Comparison of ENCODE assay signal across 26 cellular contexts in the genomic region with DNA sequence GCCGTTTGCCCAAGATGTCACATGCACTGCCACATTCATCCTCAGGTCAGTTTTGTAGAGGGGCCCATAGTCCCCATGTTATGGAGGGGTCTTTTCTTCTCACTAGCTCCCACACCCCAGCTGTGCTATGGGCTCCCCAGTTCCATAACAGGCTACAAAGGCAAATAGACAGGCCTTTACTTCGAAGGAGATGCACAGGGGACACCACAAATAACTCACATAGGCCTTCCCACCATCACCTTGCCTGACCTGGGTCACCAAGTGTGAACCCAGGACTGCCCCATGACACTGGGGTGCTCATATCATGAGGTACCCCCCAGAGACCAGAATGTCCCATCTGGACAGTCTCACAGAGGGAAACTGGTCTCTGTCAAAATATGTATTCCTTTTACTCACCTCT. TPM values are rescaled to one million over a fixed set of nuclear protein-coding genes. Genes with fewer than 3 reads are reported as not detected.
DNase-seq lines count a peak whose midpoint lies in the region; ATAC-seq, FAIRE-seq and TF ChIP-seq lines count a peak whose summit lies in the region.
"Had no signal": no experiment of that assay in that cellular context is flagged by ENCODE, and none has a peak within 500 bp of the region (broad histone marks: within the 10 kb centered on the region; RNA-seq: fewer than 3 reads in every experiment).

No MANE protein-coding gene starts in this region.

- H3K9me3 ChIP-seq in IMR-90 (ENCODE audit: control insufficient read depth, insufficient read depth, low read length) = no peaks in the 10 kb centered on the region
- H3K9me3 ChIP-seq in mammary epithelial cell (replicated peaks; ENCODE audit: insufficient read depth, low read length) = no peaks in the 10 kb centered on the region
- H3K9me3 ChIP-seq: prostate gland, vagina had no signal

- peaks cover 9% of the 10 kb centered on the region; the same call in 1 of the 2 replicates for H3K9me1 ChIP-seq in IMR-90 (ENCODE audit: insufficient read depth, low read length)

- no peak for TF ChIP-seq CTCF in IMR-90 (conservative IDR thresholded peaks at IDR 0.05; ENCODE audit: low read depth, low read length)
- TF ChIP-seq CTCF in mammary epithelial cell (conservative IDR thresholded peaks at IDR 0.05 in 1 of 2, IDR thresholded peaks at IDR 0.05 in 1 of 2; ENCODE audit: extremely low read depth in 1 of 2, insufficient read depth in 1 of 2, low read depth in 1 of 2, low read length in 2 of 2) = no peak

- no peak for ATAC-seq in IMR-90 (ENCODE audit: low read depth)
- no peak for ATAC-seq in stimulated activated memory B cell treated with anti-CD40 and anti-IgM and Interleukin-4, amounts not matched to agents 10 μg/mL and 1 μg/mL and 100 μg/mL, for 72 hours

- dilution Hi-C loops in IMR-90 (cut with HindIII; ENCODE audit: low sequenced_read_pairs, unreplicated experiment) (no loop called here), mammary epithelial cell (cut with HindIII; ENCODE audit: low sequenced_read_pairs) (loop anchor here (5.0 kb wide), 1 partner anchor 55 kb away; no protein-coding TSS in a partner anchor)

- FAIRE-seq in RCC 7860 (lab: Jason Lieb, UNC) = no peak
- FAIRE-seq: colon, GM12892, islet of Langerhans, small intestine had no signal

- DNase-seq in IMR-90 = no peak
- no peak for DNase-seq in mammary epithelial cell
- no peak for DNase-seq in mesendoderm
- no peak for DNase-seq in NCI-H1930 (lab: John Stamatoyannopoulos, UW)
- DNase-seq in NCI-H524 (lab: John Stamatoyannopoulos, UW) = no peak
- no peak for DNase-seq in RCC 7860 (ENCODE audit: low spot score)
- no peak for DNase-seq in activated CD8-positive, alpha-beta memory T cell treated with anti-CD3 and anti-CD28 coated beads, Interleukin-2, amount 50 U/mL, for 4 hours
- DNase-seq: activated CD4-positive, alpha-beta T cell treated with anti-CD3 and anti-CD28 coated beads, Interleukin-2, amount 50 U/mL, for 48 hours; activated effector memory CD4-positive, alpha-beta T cell treated with anti-CD3 and anti-CD28 coated beads, Interleukin-2, amount 50 U/mL, for 16 hours; endodermal cell; H9; left ventricle myocardium superior; NCI-H1092 treated with DMSO at 0.1 percent for 48 hours; NCI-H2029 treated with DMSO at 0.1 percent for 48 hours; NCI-H446; SHP77; stimulated activated CD4-positive, alpha-beta T cell treated with anti-CD3 and anti-CD28 coated beads, Interleukin-2, amount 100 ng/mL, for 24 hours had no signal

- no peak overlapping the region for H3K23ac ChIP-seq in IMR-90 (ENCODE audit: low read depth, low read length)
- no peak overlapping the region for H3K23ac ChIP-seq in mesendoderm (ENCODE audit: low read length)

- H3K4me1 ChIP-seq in IMR-90 (ENCODE audit: control insufficient read depth, insufficient read depth, low read length) = peaks cover 3% of the 10 kb centered on the region
- peaks cover 38% of the 10 kb centered on the region for H3K4me1 ChIP-seq in mammary epithelial cell (ENCODE audit: insufficient read depth, low read length)
- H3K4me1 ChIP-seq in mesendoderm (ENCODE audit: control insufficient read depth, low read depth, low read length) = peaks cover 8% of the 10 kb centered on the region
- H3K4me1 ChIP-seq: prostate gland had no signal

- H2AK5ac ChIP-seq in IMR-90 (ENCODE audit: low read depth, low read length) (no peak overlapping the region; the same call in 1 of the 2 replicates), mesendoderm (ENCODE audit: low read length) (no peak overlapping the region)

- H2BK120ac ChIP-seq in IMR-90 (ENCODE audit: low read depth, low read length) (no peak overlapping the region), mesendoderm (ENCODE audit: low read depth, low read length) (no peak overlapping the region)

- H3K27ac Mint-ChIP-seq in stimulated activated memory B cell treated with anti-CD40 and anti-IgM and Interleukin-4, amounts not matched to agents 10 μg/mL and 1 μg/mL and 100 μg/mL, for 72 hours = peak overlapping the region; percentile 56
- H3K27ac Mint-ChIP-seq: H9 had no signal

- H2AFZ ChIP-seq in IMR-90 (replicated peaks; ENCODE audit: low read length, poor library complexity) (peak overlapping the region; percentile 39), mammary epithelial cell (ENCODE audit: low read depth, low read length) (peak overlapping the region; percentile 78)

- H4K5ac ChIP-seq in IMR-90 (ENCODE audit: low read depth, low read length) (no peak overlapping the region), mesendoderm (ENCODE audit: low read length) (no peak overlapping the region)

- H3K36me3 ChIP-seq in IMR-90 (ENCODE audit: control insufficient read depth, insufficient read depth, low read length) (no peaks in the 10 kb centered on the region), mammary epithelial cell (ENCODE audit: insufficient read depth, low read length) (no peaks in the 10 kb centered on the region), mesendoderm (ENCODE audit: control insufficient read depth, insufficient read depth, low read length) (no peaks in the 10 kb centered on the region)
- H3K36me3 ChIP-seq: prostate gland, vagina had no signal

- H3K36me3 Mint-ChIP-seq in stimulated activated memory B cell treated with anti-CD40 and anti-IgM and Interleukin-4, amounts not matched to agents 10 μg/mL and 1 μg/mL and 100 μg/mL, for 72 hours = peaks cover 5% of the 10 kb centered on the region

- POLR2A ChIA-PET in IMR-90 (lab: Charles Lee; ENCODE audit: unreplicated experiment) = no interaction called here

- H2BK20ac ChIP-seq in IMR-90 (ENCODE audit: low read depth, low read length) = no peak overlapping the region

- H3K79me1 ChIP-seq in IMR-90 (ENCODE audit: low read depth in 1 of 2, low read length in 2 of 2) (no peaks in the 10 kb centered on the region), mesendoderm (ENCODE audit: low read length) (no peaks in the 10 kb centered on the region)

- CTCF ChIA-PET in IMR-90 (lab: Yijun Ruan, JAX) (no interaction called here), mammary epithelial cell (lab: Charles Lee; ENCODE audit: low non-redundant PET) (interaction anchor here (0.7 kb wide), 1 partner anchor 34 kb away, joined by 4 read pairs; no protein-coding TSS in a partner anchor)

- H2BK5ac ChIP-seq in IMR-90 (ENCODE audit: low read depth, low read length, poor library complexity, severe bottlenecking) (no peak overlapping the region), mesendoderm (ENCODE audit: low read length) (no peak overlapping the region)

- no peak overlapping the region for H4K91ac ChIP-seq in IMR-90 (ENCODE audit: insufficient read depth, low read depth, low read length)

- H3K27ac ChIP-seq in IMR-90 (ENCODE audit: insufficient read depth, low read length) (no peak overlapping the region), mammary epithelial cell (ENCODE audit: insufficient read depth, low read depth, low read length) (peak overlapping the region; percentile 8), mesendoderm (ENCODE audit: low read depth, low read length) (peak overlapping the region; percentile 51)
- H3K27ac ChIP-seq: C4-2B, prostate gland, vagina had no signal

- H3K4me3 ChIP-seq in IMR-90 (ENCODE audit: insufficient read depth, low read depth, low read length) = no peak overlapping the region
- no peak overlapping the region for H3K4me3 ChIP-seq in mammary epithelial cell (replicated peaks in 1 of 3; ENCODE audit: insufficient read depth in 1 of 3, low read depth in 2 of 3, low read length in 3 of 3)
- no peak overlapping the region for H3K4me3 ChIP-seq in mesendoderm (ENCODE audit: low read length)
- H3K4me3 ChIP-seq: prostate gland, vagina had no signal

- H4K8ac ChIP-seq in IMR-90 (ENCODE audit: low read depth in 2 of 2, low read length in 2 of 2) = no peak overlapping the region
- no peak overlapping the region for H4K8ac ChIP-seq in mesendoderm (ENCODE audit: low read depth, low read length)

- H3K27me3 ChIP-seq in IMR-90 (ENCODE audit: control insufficient read depth, insufficient read depth, low read length) (peaks cover 12% of the 10 kb centered on the region), mammary epithelial cell (ENCODE audit: insufficient read depth, low read length) (no peaks in the 10 kb centered on the region), mesendoderm (ENCODE audit: insufficient read depth, low read length, poor library complexity) (no peaks in the 10 kb centered on the region)
- H3K27me3 ChIP-seq: vagina had no signal

- H3K9ac ChIP-seq in IMR-90 (ENCODE audit: low read depth, low read length) (no peak overlapping the region), mammary epithelial cell (ENCODE audit: insufficient read depth, low read length) (no peak overlapping the region), mesendoderm (ENCODE audit: low read length) (no peak overlapping the region)

- no peaks in the 10 kb centered on the region for H3K79me2 ChIP-seq in mammary epithelial cell (ENCODE audit: insufficient read depth, low read length)
- no peaks in the 10 kb centered on the region for H3K79me2 ChIP-seq in mesendoderm (ENCODE audit: control insufficient read depth, insufficient read depth, low read length)

- no peak overlapping the region for H2AK9ac ChIP-seq in IMR-90 (replicated peaks; ENCODE audit: low read depth, low read length, poor library complexity)

- H3K18ac ChIP-seq in IMR-90 (ENCODE audit: low read depth, low read length) (no peak overlapping the region), mesendoderm (ENCODE audit: low read length) (no peak overlapping the region)

- no peak overlapping the region for H3K14ac ChIP-seq in IMR-90 (replicated peaks; ENCODE audit: low read depth, low read length)

- H2BK15ac ChIP-seq in IMR-90 (ENCODE audit: low read depth, low read length) = no peak overlapping the region
- no peak overlapping the region for H2BK15ac ChIP-seq in mesendoderm (replicated peaks; ENCODE audit: low read depth)

- H3K56ac ChIP-seq in IMR-90 (ENCODE audit: extremely low read depth, insufficient read depth, low read length) (no peak overlapping the region), mesendoderm (ENCODE audit: low read length) (no peak overlapping the region)

- H3K27me3 Mint-ChIP-seq in stimulated activated memory B cell treated with anti-CD40 and anti-IgM and Interleukin-4, amounts not matched to agents 10 μg/mL and 1 μg/mL and 100 μg/mL, for 72 hours = no peaks in the 10 kb centered on the region

- in situ Hi-C loops in IMR-90 (cut with MboI; ENCODE audit: low sequenced_read_pairs) (no loop called here), mammary epithelial cell (cut with MboI; ENCODE audit: low sequenced_read_pairs in 2 of 2) (no loop called here)

- H3K4me3 Mint-ChIP-seq in stimulated activated memory B cell treated with anti-CD40 and anti-IgM and Interleukin-4, amounts not matched to agents 10 μg/mL and 1 μg/mL and 100 μg/mL, for 72 hours = no peak overlapping the region
- H3K4me3 Mint-ChIP-seq: endodermal cell, H9, neural crest cell had no signal

- H4K20me1 ChIP-seq in IMR-90 (ENCODE audit: insufficient read depth, low read length) (no peaks in the 10 kb centered on the region), mammary epithelial cell (ENCODE audit: insufficient read depth, low read length) (no peaks in the 10 kb centered on the region)

- TF ChIP-seq POLR2A in IMR-90 (IDR thresholded peaks at IDR 0.05; ENCODE audit: low read depth, low read length) = no peak

- no CpG with 5 or more reads among the region's 2 CpGs for WGBS in IMR-90 (ENCODE audit: extremely low coverage in 2 of 2, insufficient read length in 1 of 2), 2 experiments
- 94% methylated on average over 2 of the region's 2 CpGs for WGBS in mammary epithelial cell (ENCODE audit: low coverage, missing lambda C conversion rate)
- no CpG with 5 or more reads among the region's 2 CpGs for WGBS in mesendoderm (ENCODE audit: extremely low coverage, insufficient coverage, low lambda C conversion rate)

- intact Hi-C loops in IMR-90 (cut with micrococcal nuclease) (no loop called here), mammary epithelial cell (cut with micrococcal nuclease) (loop anchor here (1.0 to 10.0 kb wide), 2 partner anchors 104 to 278 kb away; no protein-coding TSS in a partner anchor)

- H3K4me1 Mint-ChIP-seq in stimulated activated memory B cell treated with anti-CD40 and anti-IgM and Interleukin-4, amounts not matched to agents 10 μg/mL and 1 μg/mL and 100 μg/mL, for 72 hours = peaks cover 21% of the 10 kb centered on the region

- H3K4ac ChIP-seq in IMR-90 (ENCODE audit: low read depth, low read length) (no peak overlapping the region), mesendoderm (ENCODE audit: low read depth, low read length) (no peak overlapping the region)

- peaks cover 4% of the 10 kb centered on the region for H3K9me3 Mint-ChIP-seq in stimulated activated memory B cell treated with anti-CD40 and anti-IgM and Interleukin-4, amounts not matched to agents 10 μg/mL and 1 μg/mL and 100 μg/mL, for 72 hours
- H3K9me3 Mint-ChIP-seq: endodermal cell, H9, neural crest cell had no signal

- BruUV-seq in IMR-90 (replicated peaks; lab: Mats Ljungman, UMichigan) (no TSS peak), mammary epithelial cell (replicated peaks; lab: Mats Ljungman, UMichigan) (no TSS peak)

- H3K4me2 ChIP-seq in IMR-90 (ENCODE audit: low read depth, low read length) (no peak overlapping the region), mammary epithelial cell (ENCODE audit: insufficient read depth, low read depth, low read length) (peak overlapping the region; percentile 10), mesendoderm (ENCODE audit: low read length) (no peak overlapping the region)

- TF ChIP-seq RAD21 in IMR-90 (IDR thresholded peaks at IDR 0.05; ENCODE audit: low read length) = no peak

RNA-seq across cellular contexts. Expression of gene INO80C, which starts 15.0 kb away (rescaled TPM):
- total RNA-seq in IMR-90 (2012; rRNA removed) (4.4 and 5.6 TPM in 2 replicates), mammary epithelial cell (10 to 100 TPM in 1 of 2 donors, 1 to 10 TPM in 1; 7.2 to 46.5 TPM)
- polyA plus RNA-seq in IMR-90 (2012; rRNA removed) (16.2 and 17.1 TPM in 2 replicates), mammary epithelial cell (42.5 TPM)
- polyA plus RNA-seq in IMR-90 (2012; cell fraction: cytosol; rRNA removed) = 9.3 and 9.6 TPM in 2 replicates
- 10.3 and 25.5 TPM in 2 replicates for polyA plus RNA-seq in IMR-90 (2012; cell fraction: nucleus; rRNA removed; ENCODE audit: low replicate concordance)
- 20.4 TPM for polyA minus RNA-seq in mammary epithelial cell
- 44.6 TPM for polyA plus RNA-seq in mesendoderm (2013, experiment 1 of 2)
- 39.5 TPM for polyA plus RNA-seq in mesendoderm (2013, experiment 2 of 2)
